16 cellular contexts compared by ENCODE assay signal in genomic region chr3:195180490-195181106, GRCh38.
A peak's percentile ranks its signal among the peaks of the same experiment; 100 is the strongest.
DNase-seq lines count a peak whose midpoint lies in the region; ATAC-seq and TF ChIP-seq lines count a peak whose summit lies in the region.
"Had no signal": no experiment of that assay in that cellular context is flagged by ENCODE, and none has a peak within 500 bp of the region (broad histone marks: within the 10 kb centered on the region; RNA-seq: fewer than 3 reads in every experiment).

No MANE protein-coding gene starts in this region.

- no peak overlapping the region for H2BK120ac ChIP-seq in neuronal stem cell (ENCODE audit: low read depth, low read length)

- DNase-seq in ACHN (peak; percentile 14), NCI-H2029 treated with DMSO at 0.1 percent for 48 hours (lab: John Stamatoyannopoulos, UW) (peak; percentile 20), glutamatergic neuron (no peak), neuronal stem cell (ENCODE audit: low spot score) (no peak), MM.1S (no peak), H7 (no peak)
- no peak for DNase-seq in stimulated activated naive CD8-positive, alpha-beta T cell treated with anti-CD3 and anti-CD28 coated beads, Interleukin-15, amount 100 ng/mL, for 72 hours
- DNase-seq: activated CD4-positive, alpha-beta memory T cell treated with anti-CD3 and anti-CD28 coated beads for 36 hours; AML-193; brain microvascular endothelial cell; kidney; NCI-H2171; SJCRH30 had no signal

- H3K14ac ChIP-seq in neuronal stem cell (ENCODE audit: low read length): no peak overlapping the region

- peak overlapping the region; percentile 78 for H3K18ac ChIP-seq in neuronal stem cell (ENCODE audit: low read length)

- H3K4me2 ChIP-seq in neuronal stem cell (ENCODE audit: insufficient read depth, low read length, poor library complexity, severe bottlenecking): no peak overlapping the region
- H3K4me2 ChIP-seq in MM.1S (ENCODE audit: low read depth, low read length): no peak overlapping the region

- H3K27ac ChIP-seq in neuronal stem cell (replicated peaks; ENCODE audit: low read length) (no peak overlapping the region), MM.1S (ENCODE audit: low read length) (no peak overlapping the region), gastroesophageal sphincter (peak overlapping the region in 2 of 4 donors; percentile 43 to 49)
- H3K27ac ChIP-seq: brain microvascular endothelial cell, SJCRH30 had no signal

- H2AK5ac ChIP-seq in neuronal stem cell (ENCODE audit: low read depth, low read length): peak overlapping the region; percentile 94

- no peaks in the 10 kb centered on the region for H3K79me2 ChIP-seq in MM.1S (ENCODE audit: low read length)

- in situ Hi-C loops in ACHN (cut with HindIII; ENCODE audit: low pct_ligation_motif_present, low pct_unique_long_range_greater_than_20kb, low sequenced_read_pairs): no loop called here

- TF ChIP-seq POLR2A in gastroesophageal sphincter (IDR thresholded peaks at IDR 0.05): no peak

- no peak for TF ChIP-seq EP300 in gastroesophageal sphincter (IDR thresholded peaks at IDR 0.05)

- H3K9me3 ChIP-seq in neuronal stem cell (replicated peaks in 1 of 2; ENCODE audit: control insufficient read depth in 2 of 2, insufficient read depth in 1 of 2, low read depth in 1 of 2, low read length in 2 of 2) (peaks cover 0 to 3% of the 10 kb centered on the region in 2 donors), MM.1S (replicated peaks; ENCODE audit: insufficient read depth, low read length) (no peaks in the 10 kb centered on the region), gastroesophageal sphincter (no peaks in the 10 kb centered on the region)
- H3K9me3 ChIP-seq: SJCRH30 had no signal

- no peak overlapping the region for H2BK12ac ChIP-seq in neuronal stem cell (ENCODE audit: low read length)

- no peak overlapping the region for H4K91ac ChIP-seq in neuronal stem cell (ENCODE audit: low read depth, low read length, poor library complexity)

- H3K9me2 ChIP-seq in MM.1S (replicated peaks; ENCODE audit: insufficient read depth, low read length): no peaks in the 10 kb centered on the region

- H3K36me3 ChIP-seq in neuronal stem cell (replicated peaks in 1 of 2; ENCODE audit: control insufficient read depth in 2 of 2, insufficient read depth in 2 of 2, low read length in 2 of 2) (peaks cover 0 to 5% of the 10 kb centered on the region in 2 donors), MM.1S (replicated peaks; ENCODE audit: insufficient read depth, low read length) (no peaks in the 10 kb centered on the region), gastroesophageal sphincter (no peaks in the 10 kb centered on the region), H7 (replicated peaks; ENCODE audit: control insufficient read depth, insufficient read depth, low read length) (no peaks in the 10 kb centered on the region)
- H3K36me3 ChIP-seq: brain microvascular endothelial cell, SJCRH30 had no signal

- no peak overlapping the region for H2BK5ac ChIP-seq in neuronal stem cell (ENCODE audit: low read length)

- H3K23ac ChIP-seq in neuronal stem cell (ENCODE audit: low read depth, low read length, poor library complexity): no peak overlapping the region

- no peak overlapping the region for H3K4me3 Mint-ChIP-seq in glutamatergic neuron (ENCODE audit: unreplicated experiment)
- H3K4me3 Mint-ChIP-seq in stimulated activated naive CD8-positive, alpha-beta T cell treated with anti-CD3 and anti-CD28 coated beads, Interleukin-15, amount 100 ng/mL, for 72 hours: no peak overlapping the region
- H3K4me3 Mint-ChIP-seq: activated CD4-positive, alpha-beta memory T cell treated with anti-CD3 and anti-CD28 coated beads for 36 hours; neural crest cell had no signal

- peak overlapping the region; percentile 18 for H2AFZ ChIP-seq in neuronal stem cell (ENCODE audit: low read length)
- H2AFZ ChIP-seq in MM.1S (ENCODE audit: low read length): no peak overlapping the region

- no peaks in the 10 kb centered on the region for H4K20me1 ChIP-seq in MM.1S (ENCODE audit: insufficient read depth, low read length)

- no peak overlapping the region for H4K8ac ChIP-seq in neuronal stem cell (ENCODE audit: low read depth, low read length)

- H3K27me3 ChIP-seq in neuronal stem cell (ENCODE audit: control insufficient read depth in 3 of 3, insufficient read depth in 3 of 3, low read depth in 1 of 3, low read length in 3 of 3) (no peaks in the 10 kb centered on the region), MM.1S (replicated peaks; ENCODE audit: insufficient read depth, low read length) (no peaks in the 10 kb centered on the region), gastroesophageal sphincter (no peaks in the 10 kb centered on the region), H7 (ENCODE audit: control insufficient read depth, insufficient read depth, low read length) (no peaks in the 10 kb centered on the region)
- H3K27me3 ChIP-seq: brain microvascular endothelial cell, SJCRH30 had no signal

- peaks cover 5% of the 10 kb centered on the region for H3K36me3 Mint-ChIP-seq in glutamatergic neuron (ENCODE audit: unreplicated experiment)
- H3K36me3 Mint-ChIP-seq: activated CD4-positive, alpha-beta memory T cell treated with anti-CD3 and anti-CD28 coated beads for 36 hours had no signal

- ATAC-seq in stimulated activated naive CD8-positive, alpha-beta T cell treated with anti-CD3 and anti-CD28 coated beads, Interleukin-15, amount 100 ng/mL, for 72 hours: no peak
- no peak for ATAC-seq in gastroesophageal sphincter

- H3K9ac ChIP-seq in neuronal stem cell (ENCODE audit: low read depth, low read length, poor library complexity): no peak overlapping the region
- H3K9ac ChIP-seq in MM.1S (ENCODE audit: low read length): no peak overlapping the region

- no CpG with 5 or more reads among the region's 17 CpGs for WGBS in neuronal stem cell (ENCODE audit: extremely low coverage in 2 of 2, insufficient read length in 2 of 2, insufficient replicate concordance in 1 of 2), 2 donors
- 89 to 100% methylated on average over 3 of the region's 17 CpGs for WGBS in gastroesophageal sphincter (ENCODE audit: low coverage in 1 of 2), 2 donors

- H3K4me3 ChIP-seq in neuronal stem cell (ENCODE audit: low read length in 2 of 2): no peak overlapping the region
- H3K4me3 ChIP-seq in MM.1S (ENCODE audit: low read length): no peak overlapping the region
- H3K4me3 ChIP-seq in gastroesophageal sphincter: no peak overlapping the region
- no peak overlapping the region for H3K4me3 ChIP-seq in H7 (ENCODE audit: insufficient read depth, low read depth, low read length)
- H3K4me3 ChIP-seq: SJCRH30 had no signal

- peaks cover 1% of the 10 kb centered on the region for H3K9me3 Mint-ChIP-seq in glutamatergic neuron (ENCODE audit: unreplicated experiment)
- no peaks in the 10 kb centered on the region for H3K9me3 Mint-ChIP-seq in stimulated activated naive CD8-positive, alpha-beta T cell treated with anti-CD3 and anti-CD28 coated beads, Interleukin-15, amount 100 ng/mL, for 72 hours
- H3K9me3 Mint-ChIP-seq: activated CD4-positive, alpha-beta memory T cell treated with anti-CD3 and anti-CD28 coated beads for 36 hours; activated T-helper 2 cell treated with anti-CD3 and anti-CD28 coated beads, Interferon-gamma antibody, Interleukin-2, Interleukin-4, amounts not matched to agents 10 μg/mL and 5 μg/mL and 100 μg/mL, durations not matched to agents 14 hours and 24 hours and 36 hours; neural crest cell had no signal

- H3F3A ChIP-seq in MM.1S (ENCODE audit: insufficient read depth, low read length): no peaks in the 10 kb centered on the region

- H3K79me1 ChIP-seq in neuronal stem cell (ENCODE audit: low read depth, low read length): peaks cover 3% of the 10 kb centered on the region

- H3K27ac Mint-ChIP-seq in glutamatergic neuron (ENCODE audit: unreplicated experiment): peak overlapping the region; percentile 46
- H3K27ac Mint-ChIP-seq in stimulated activated naive CD8-positive, alpha-beta T cell treated with anti-CD3 and anti-CD28 coated beads, Interleukin-15, amount 100 ng/mL, for 72 hours: peak overlapping the region in 1 of 2 donors; percentile 38
- H3K27ac Mint-ChIP-seq: activated CD4-positive, alpha-beta memory T cell treated with anti-CD3 and anti-CD28 coated beads for 36 hours; activated T-helper 2 cell treated with anti-CD3 and anti-CD28 coated beads, Interferon-gamma antibody, Interleukin-2, Interleukin-4, amounts not matched to agents 10 μg/mL and 5 μg/mL and 100 μg/mL, durations not matched to agents 14 hours and 24 hours and 36 hours had no signal

- peaks cover 8 to 16% of the 10 kb centered on the region in 2 donors for H3K4me1 ChIP-seq in neuronal stem cell (ENCODE audit: control insufficient read depth in 2 of 2, insufficient read depth in 1 of 2, low read depth in 1 of 2, low read length in 2 of 2)
- H3K4me1 ChIP-seq in MM.1S (ENCODE audit: low read length): peaks cover under 1% of the 10 kb centered on the region; the same call in 1 of the 2 replicates
- H3K4me1 ChIP-seq in gastroesophageal sphincter: peaks cover 0 to 73% (median 22%) of the 10 kb centered on the region in 3 donors
- H3K4me1 ChIP-seq: SJCRH30 had no signal

- no peak overlapping the region for H3K4ac ChIP-seq in neuronal stem cell (ENCODE audit: low read length)

- peaks cover 45% of the 10 kb centered on the region for H3K4me1 Mint-ChIP-seq in glutamatergic neuron (ENCODE audit: low read depth, unreplicated experiment)
- peaks cover 51% of the 10 kb centered on the region for H3K4me1 Mint-ChIP-seq in stimulated activated naive CD8-positive, alpha-beta T cell treated with anti-CD3 and anti-CD28 coated beads, Interleukin-15, amount 100 ng/mL, for 72 hours

- peak overlapping the region; percentile 35 for H2BK15ac ChIP-seq in neuronal stem cell (ENCODE audit: low read length)

- TF ChIP-seq CTCF in glutamatergic neuron (IDR thresholded peaks at IDR 0.05; ENCODE audit: partially characterized antibody, unreplicated experiment) (no peak), MM.1S (IDR thresholded peaks at IDR 0.05; ENCODE audit: low read length) (no peak), gastroesophageal sphincter (IDR thresholded peaks at IDR 0.05) (no peak)

- H3K27me3 Mint-ChIP-seq in glutamatergic neuron (ENCODE audit: unreplicated experiment): peaks cover 3% of the 10 kb centered on the region
- H3K27me3 Mint-ChIP-seq in stimulated activated naive CD8-positive, alpha-beta T cell treated with anti-CD3 and anti-CD28 coated beads, Interleukin-15, amount 100 ng/mL, for 72 hours: no peaks in the 10 kb centered on the region

Comparison
In these comparisons a context has a peak if more than half of its experiments do, and no peak if none do; other contexts are left out.
1. DNase-seq: peak in ACHN (single experiment) and NCI-H2029 treated with DMSO at 0.1 percent for 48 hours (single experiment); none in glutamatergic neuron (single experiment), neuronal stem cell (single experiment), stimulated activated naive CD8-positive, alpha-beta T cell treated with anti-CD3 and anti-CD28 coated beads, Interleukin-15, amount 100 ng/mL, for 72 hours (0 of 2), MM.1S (single experiment) and H7 (single experiment).